In genomic region chr2:65022189-65022588, GRCh38 we compare ENCODE assay signal across 1 cellular context.
TF ChIP-seq lines count a peak whose summit lies in the region.

No MANE protein-coding gene starts in this region.

TF ChIP-seq in endothelial cell of umbilical vein, 7 proteins besides CTCF, POLR2A, EP300 and RAD21:
- no peak for TF ChIP-seq MYC (IDR thresholded peaks at IDR 0.05; ENCODE audit: low read depth, low read length)
- no peak for TF ChIP-seq JUN (IDR thresholded peaks at IDR 0.05; ENCODE audit: borderline replicate concordance, insufficient read depth, insufficient read length, low read depth)
- no peak for TF ChIP-seq MAX (IDR thresholded peaks at IDR 0.05; ENCODE audit: insufficient read depth, insufficient read length)
- no peak for TF ChIP-seq POLR2AphosphoS5 (IDR thresholded peaks at IDR 0.05; ENCODE audit: insufficient read depth, low read depth, low read length)
- no peak for TF ChIP-seq GATA2 (IDR thresholded peaks at IDR 0.05; ENCODE audit: insufficient read depth, insufficient read length, low read depth, low read length)
- no peak for TF ChIP-seq FOS (IDR thresholded peaks at IDR 0.05; ENCODE audit: borderline replicate concordance, insufficient read depth, low read length)
- no peak for TF ChIP-seq EZH2 (IDR thresholded peaks at IDR 0.05; ENCODE audit: borderline replicate concordance, low read depth, low read length, severe bottlenecking)
